In the genomic region with DNA sequence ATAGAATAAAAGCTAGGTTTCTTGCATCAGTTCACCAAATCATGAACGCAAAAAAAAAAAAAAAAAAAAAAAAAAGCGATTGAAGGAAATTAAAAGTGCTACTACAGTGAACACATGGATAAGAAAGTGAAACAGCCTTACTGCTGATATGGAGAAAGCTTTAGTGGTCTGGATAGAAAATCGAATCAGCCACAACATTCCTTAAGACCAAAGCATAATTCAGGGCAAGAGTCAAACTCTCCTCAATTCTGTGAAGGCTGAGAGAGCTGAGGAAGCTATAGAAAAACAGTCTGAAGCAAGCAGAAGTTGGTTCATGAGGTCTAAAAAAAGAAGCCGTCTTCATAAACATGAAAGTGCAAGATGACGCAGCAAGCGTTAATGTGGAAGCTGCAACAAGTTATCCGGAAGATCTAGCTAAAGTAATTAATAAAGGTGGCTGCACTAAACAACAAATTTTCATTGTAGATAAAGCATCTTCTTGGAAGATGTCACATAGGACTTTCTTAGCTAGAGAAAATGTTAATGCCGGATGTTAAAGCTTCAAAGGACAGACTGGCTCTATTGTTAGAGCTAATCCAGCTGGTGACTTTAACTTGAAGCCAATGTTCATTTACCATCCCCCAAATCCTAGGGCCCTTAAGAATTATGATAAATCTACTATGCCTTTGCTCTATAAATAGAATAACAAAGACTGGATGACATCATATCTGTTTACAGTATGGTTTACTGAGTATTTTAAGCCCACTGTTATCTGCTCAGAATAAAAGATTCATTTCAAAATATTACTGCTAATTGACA, we compare ENCODE assay signal across 9 cellular contexts. TPM values are rescaled to one million over a fixed set of nuclear protein-coding genes. Genes with fewer than 3 reads are reported as not detected.
DNase-seq lines count a peak whose midpoint lies in the region; ATAC-seq, FAIRE-seq and TF ChIP-seq lines count a peak whose summit lies in the region.
"Had no signal": no experiment of that assay in that cellular context is flagged by ENCODE, and none has a peak within 500 bp of the region (broad histone marks: within the 10 kb centered on the region; RNA-seq: fewer than 3 reads in every experiment).

No MANE protein-coding gene starts in this region.

- 7 to 13% (median 10%) methylated on average over 7 to 8 of the region's 8 CpGs for WGBS in spleen, 5 donors

- no peak for TF ChIP-seq CTCF in fibroblast of mammary gland (conservative IDR thresholded peaks at IDR 0.05; ENCODE audit: control insufficient read depth, insufficient read depth, low read depth, low read length)
- TF ChIP-seq CTCF in spleen (IDR thresholded peaks at IDR 0.05 in 8 of 11, conservative IDR thresholded peaks at IDR 0.05 in 3 of 11), result no peak
- no peak for TF ChIP-seq CTCF in Calu3 (IDR thresholded peaks at IDR 0.05; ENCODE audit: unreplicated experiment)

- H3K4me1 Mint-ChIP-seq in Calu3 (ENCODE audit: low read depth, unreplicated experiment), result no peaks in the 10 kb centered on the region

- no peaks in the 10 kb centered on the region for H3K36me3 Mint-ChIP-seq in Calu3 (ENCODE audit: insufficient read depth, unreplicated experiment)

- no peaks in the 10 kb centered on the region for H3K27me3 ChIP-seq in spleen (replicated peaks in 1 of 7)

- no peaks in the 10 kb centered on the region for H3K9me3 Mint-ChIP-seq in Calu3 (ENCODE audit: low read depth, unreplicated experiment)

- no peaks in the 10 kb centered on the region for H3K9me3 ChIP-seq in spleen

- DNase-seq in RCC 7860 (ENCODE audit: low spot score) (peak; percentile 76), fibroblast of mammary gland (ENCODE audit: low read depth) (peak; percentile 61), spleen (no peak), Calu3 (no peak), G401 (ENCODE audit: low spot score) (no peak), iPS-NIHi11 (ENCODE audit: low spot score) (no peak)
- DNase-seq in activated naive CD4-positive, alpha-beta T cell treated with Interleukin-2 at 50 U/mL for 16 hours, result no peak

- no TSS peak for BruUV-seq in Calu3 (replicated peaks; lab: Mats Ljungman, UMichigan)

- ATAC-seq in GM21447 (IDR thresholded peaks at IDR 0.05; ENCODE audit: unreplicated experiment), result peak; percentile 57

- CTCF ChIA-PET in Calu3 (lab: Charles Lee), result interaction anchor here (1.1 to 2.2 kb wide), 2 partner anchors 8 to 10 kb away, joined by 3 to 8 read pairs; no protein-coding TSS in a partner anchor

- peak; percentile 93 for FAIRE-seq in RCC 7860 (lab: Jason Lieb, UNC)

- intact Hi-C loops in spleen (cut with DNase I; ENCODE audit: low total_unique reads) (no loop called here), Calu3 (cut with micrococcal nuclease; ENCODE audit: unreplicated experiment) (no loop called here)

- no peaks in the 10 kb centered on the region for H3K27me3 Mint-ChIP-seq in Calu3 (ENCODE audit: unreplicated experiment)

- peaks cover 0 to 36% (median 14%) of the 10 kb centered on the region in 6 donors for H3K4me1 ChIP-seq in spleen

- H3K27ac Mint-ChIP-seq in Calu3 (ENCODE audit: unreplicated experiment), result no peak overlapping the region

- TF ChIP-seq POLR2A in spleen (IDR thresholded peaks at IDR 0.05), result no peak

- H3K4me3 ChIP-seq in fibroblast of mammary gland (ENCODE audit: control insufficient read depth, low read depth, low read length) (no peak overlapping the region), spleen (peak overlapping the region in 2 of 8 donors; percentile 16 to 42)

- in situ Hi-C loops in G401 (cut with HindIII; ENCODE audit: low sequenced_read_pairs), result no loop called here

- peak overlapping the region; percentile 33 to 81 (median 52) for H3K27ac ChIP-seq in spleen

- H3K4me3 Mint-ChIP-seq in Calu3 (ENCODE audit: low read depth, unreplicated experiment), result no peak overlapping the region

- H3K36me3 ChIP-seq in spleen, result no peaks in the 10 kb centered on the region

RNA-seq across cellular contexts. Expression of gene P3H2, which starts 19.2 kb away (rescaled TPM):
- total RNA-seq in spleen (100 to 1,000 TPM in 4 of 7 donors, 10 to 100 TPM in 3; 70.3 to 155 (median 102) TPM), Calu3 (2022) (5.9 and 7.1 TPM in 2 replicates)
- polyA plus RNA-seq in spleen, result 10 to 100 TPM in 2 of 3 donors, 1 to 10 TPM in 1; 7.7 to 18.6 (median 10.4) TPM
- total RNA-seq in G401 (2014; rRNA removed; shearing (Covaris generic)), result 56.7 and 102 TPM in 2 replicates
- total RNA-seq: activated CD8-positive, alpha-beta memory T cell treated with anti-CD3 and anti-CD28 coated beads for 36 hours had no signal

Comparison
In these comparisons a context has a peak if more than half of its experiments do, and no peak if none do; other contexts are left out.
1. DNase-seq: peak in RCC 7860 (single experiment) and fibroblast of mammary gland (single experiment); none in spleen (single experiment), Calu3 (single experiment), G401 (single experiment), iPS-NIHi11 (single experiment) and activated naive CD4-positive, alpha-beta T cell treated with Interleukin-2 at 50 U/mL for 16 hours (single experiment).